ENCODE assay signal across 11 cellular contexts in the genomic region with DNA sequence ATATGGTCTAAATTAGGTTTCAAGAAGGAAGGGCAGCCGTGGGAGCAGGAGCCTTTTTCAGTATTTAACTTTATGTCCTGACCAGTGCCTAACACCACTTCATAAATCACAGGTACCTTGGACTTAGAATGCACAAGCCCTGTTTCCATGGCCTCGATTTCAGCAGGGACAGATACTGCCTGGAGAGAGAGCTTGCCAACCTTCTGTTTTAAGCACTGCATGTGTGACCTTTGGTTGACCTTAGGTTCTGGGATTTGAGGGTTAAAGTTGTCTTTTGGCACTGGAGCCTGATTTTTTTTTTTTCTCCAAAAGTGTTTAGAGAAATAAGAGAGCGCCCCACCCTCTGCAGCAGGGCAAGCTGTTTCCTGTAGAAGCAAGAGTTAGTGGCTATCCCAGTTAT.
A peak's percentile ranks its signal among the peaks of the same experiment; 100 is the strongest.
DNase-seq lines count a peak whose midpoint lies in the region; ATAC-seq and TF ChIP-seq lines count a peak whose summit lies in the region.
"Had no signal": no experiment of that assay in that cellular context is flagged by ENCODE, and none has a peak within 500 bp of the region (broad histone marks: within the 10 kb centered on the region; RNA-seq: fewer than 3 reads in every experiment).

No MANE protein-coding gene starts in this region.

- H3K4me3 ChIP-seq in esophagus muscularis mucosa: no peak overlapping the region
- no peak overlapping the region for H3K4me3 ChIP-seq in lower leg skin (ENCODE audit: low read depth, poor library complexity, severe bottlenecking)
- no peak overlapping the region for H3K4me3 ChIP-seq in coronary artery

- no peaks in the 10 kb centered on the region for H3K27me3 ChIP-seq in esophagus muscularis mucosa

- ATAC-seq in left colon: no peak

- peaks cover 18 to 34% (median 31%) of the 10 kb centered on the region in 4 donors for H3K4me1 ChIP-seq in esophagus muscularis mucosa

- peak overlapping the region; percentile 15 to 45 (median 37) for H3K27ac ChIP-seq in esophagus muscularis mucosa (replicated peaks in 1 of 4)
- H3K27ac ChIP-seq in coronary artery: no peak overlapping the region

- no peak overlapping the region for H3K4me3 Mint-ChIP-seq in osteocyte (ENCODE audit: unreplicated experiment)

- H3K4me1 Mint-ChIP-seq in osteocyte (ENCODE audit: unreplicated experiment): peaks cover 26% of the 10 kb centered on the region

- no peak for TF ChIP-seq EP300 in Ishikawa (IDR thresholded peaks at IDR 0.05; ENCODE audit: borderline replicate concordance)
- no peak for TF ChIP-seq EP300 in esophagus muscularis mucosa (IDR thresholded peaks at IDR 0.05)

- TF ChIP-seq RAD21 in Ishikawa (IDR thresholded peaks at IDR 0.05; ENCODE audit: low read depth): no peak

- intact Hi-C loops in esophagus muscularis mucosa (cut with DNase I) (no loop called here), left colon (cut with DNase I, micrococcal nuclease) (no loop called here), lower leg skin (cut with DNase I; ENCODE audit: low total_unique reads) (no loop called here), posterior cingulate gyrus (cut with DNase I) (no loop called here)

- DNase-seq in DMS 273 treated with DMSO at 0.1 percent for 48 hours (lab: John Stamatoyannopoulos, UW): peak; percentile 50
- no peak for DNase-seq in esophagus muscularis mucosa (ENCODE audit: extremely low spot score)
- DNase-seq in osteocyte (ENCODE audit: extremely low spot score, unreplicated experiment): no peak
- no peak for DNase-seq in left colon
- DNase-seq in lower leg skin (ENCODE audit: low spot score in 2 of 2): no peak
- no peak for DNase-seq in posterior cingulate gyrus
- no peak for DNase-seq in coronary artery (ENCODE audit: low spot score)
- DNase-seq: DND-41, NCI-H446, substantia nigra had no signal

- H3K9me3 Mint-ChIP-seq in osteocyte (ENCODE audit: unreplicated experiment): peaks cover 23% of the 10 kb centered on the region

- H3K36me3 Mint-ChIP-seq in osteocyte (ENCODE audit: unreplicated experiment): peaks cover 10% of the 10 kb centered on the region

- TF ChIP-seq CTCF in esophagus muscularis mucosa (IDR thresholded peaks at IDR 0.05) (no peak), osteocyte (IDR thresholded peaks at IDR 0.05) (no peak), lower leg skin (IDR thresholded peaks at IDR 0.05) (no peak), coronary artery (IDR thresholded peaks at IDR 0.05) (no peak)

- H3K27me3 Mint-ChIP-seq in osteocyte (ENCODE audit: unreplicated experiment): no peaks in the 10 kb centered on the region

- WGBS in esophagus muscularis mucosa: 6% methylated on average over 3 of the region's 3 CpGs
- 5 to 11% methylated on average over 3 of the region's 3 CpGs for WGBS in lower leg skin, 2 donors

- TF ChIP-seq POLR2A in esophagus muscularis mucosa (IDR thresholded peaks at IDR 0.05; ENCODE audit: low read depth) (no peak), lower leg skin (IDR thresholded peaks at IDR 0.05) (no peak)

- peak overlapping the region; percentile 54 for H3K27ac Mint-ChIP-seq in osteocyte (ENCODE audit: unreplicated experiment)

- no peaks in the 10 kb centered on the region for H3K36me3 ChIP-seq in esophagus muscularis mucosa

- peaks cover 0 to 14% (median 5%) of the 10 kb centered on the region in 4 donors for H3K9me3 ChIP-seq in esophagus muscularis mucosa

TF ChIP-seq in Ishikawa, 13 proteins besides CTCF, POLR2A, EP300 and RAD21:
- TF ChIP-seq ZBTB7A (IDR thresholded peaks at IDR 0.05; ENCODE audit: low read depth) (no peak), TEAD4 (IDR thresholded peaks at IDR 0.05) (no peak), NFIC (IDR thresholded peaks at IDR 0.05) (peak; percentile 30; the same call in 1 of the 2 replicates), TAF1 (IDR thresholded peaks at IDR 0.05; ENCODE audit: low read depth) (no peak)
- TF ChIP-seq, protein P1, sequence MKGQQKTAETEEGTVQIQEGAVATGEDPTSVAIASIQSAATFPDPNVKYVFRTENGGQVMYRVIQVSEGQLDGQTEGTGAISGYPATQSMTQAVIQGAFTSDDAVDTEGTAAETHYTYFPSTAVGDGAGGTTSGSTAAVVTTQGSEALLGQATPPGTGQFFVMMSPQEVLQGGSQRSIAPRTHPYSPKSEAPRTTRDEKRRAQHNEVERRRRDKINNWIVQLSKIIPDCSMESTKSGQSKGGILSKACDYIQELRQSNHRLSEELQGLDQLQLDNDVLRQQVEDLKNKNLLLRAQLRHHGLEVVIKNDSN (IDR thresholded peaks at IDR 0.05): no peak

Comparison
In these comparisons a context has a peak if more than half of its experiments do, and no peak if none do; other contexts are left out.
1. H3K27ac ChIP-seq: peak in esophagus muscularis mucosa (4 of 4); none in coronary artery (0 of 2).